1 cellular context compared by ENCODE assay signal in the genomic region with DNA sequence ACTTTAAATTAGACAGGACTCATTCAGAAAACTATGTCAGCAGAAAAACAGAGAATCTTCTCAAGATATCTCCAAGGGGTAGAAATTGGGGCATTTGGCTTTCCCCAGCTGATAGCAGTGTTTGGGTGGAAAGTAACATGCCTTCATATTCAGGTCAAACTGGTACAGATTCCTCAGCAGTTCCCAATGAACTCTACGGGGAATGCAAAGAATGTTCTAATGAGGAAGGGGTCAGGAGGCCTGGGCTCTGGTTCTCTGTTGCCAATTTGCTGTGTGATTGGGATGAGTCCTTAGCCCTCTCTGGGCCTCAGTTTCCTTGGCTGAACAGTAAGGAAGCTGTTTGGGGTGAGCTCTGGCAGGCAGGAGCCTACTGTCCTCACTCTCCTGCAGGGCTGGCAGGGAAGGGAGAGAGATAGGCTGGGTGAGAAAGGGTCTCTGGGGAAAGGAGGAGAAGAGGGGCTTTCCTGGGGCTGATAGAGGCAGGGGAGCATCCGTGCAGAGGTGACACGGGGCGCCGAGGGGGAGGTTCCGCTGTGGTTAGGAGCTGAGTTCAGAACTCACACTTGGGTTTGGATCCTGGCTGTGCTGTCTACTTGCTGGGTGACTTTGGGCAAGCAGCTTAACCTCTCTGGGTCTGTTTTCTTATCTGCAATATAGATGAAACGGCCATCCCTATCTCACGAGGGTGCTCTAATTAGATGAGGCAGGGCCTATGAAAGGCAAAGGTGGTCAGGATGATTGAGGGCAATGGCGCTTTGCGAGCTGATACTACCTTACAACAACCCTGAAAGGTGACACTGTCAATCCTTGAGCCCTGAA.
TF ChIP-seq lines count a peak whose summit lies in the region.

No MANE protein-coding gene starts in this region.

TF ChIP-seq in HepG2, 621 proteins besides CTCF, POLR2A, EP300 and RAD21:
- TF ChIP-seq, protein P1, sequence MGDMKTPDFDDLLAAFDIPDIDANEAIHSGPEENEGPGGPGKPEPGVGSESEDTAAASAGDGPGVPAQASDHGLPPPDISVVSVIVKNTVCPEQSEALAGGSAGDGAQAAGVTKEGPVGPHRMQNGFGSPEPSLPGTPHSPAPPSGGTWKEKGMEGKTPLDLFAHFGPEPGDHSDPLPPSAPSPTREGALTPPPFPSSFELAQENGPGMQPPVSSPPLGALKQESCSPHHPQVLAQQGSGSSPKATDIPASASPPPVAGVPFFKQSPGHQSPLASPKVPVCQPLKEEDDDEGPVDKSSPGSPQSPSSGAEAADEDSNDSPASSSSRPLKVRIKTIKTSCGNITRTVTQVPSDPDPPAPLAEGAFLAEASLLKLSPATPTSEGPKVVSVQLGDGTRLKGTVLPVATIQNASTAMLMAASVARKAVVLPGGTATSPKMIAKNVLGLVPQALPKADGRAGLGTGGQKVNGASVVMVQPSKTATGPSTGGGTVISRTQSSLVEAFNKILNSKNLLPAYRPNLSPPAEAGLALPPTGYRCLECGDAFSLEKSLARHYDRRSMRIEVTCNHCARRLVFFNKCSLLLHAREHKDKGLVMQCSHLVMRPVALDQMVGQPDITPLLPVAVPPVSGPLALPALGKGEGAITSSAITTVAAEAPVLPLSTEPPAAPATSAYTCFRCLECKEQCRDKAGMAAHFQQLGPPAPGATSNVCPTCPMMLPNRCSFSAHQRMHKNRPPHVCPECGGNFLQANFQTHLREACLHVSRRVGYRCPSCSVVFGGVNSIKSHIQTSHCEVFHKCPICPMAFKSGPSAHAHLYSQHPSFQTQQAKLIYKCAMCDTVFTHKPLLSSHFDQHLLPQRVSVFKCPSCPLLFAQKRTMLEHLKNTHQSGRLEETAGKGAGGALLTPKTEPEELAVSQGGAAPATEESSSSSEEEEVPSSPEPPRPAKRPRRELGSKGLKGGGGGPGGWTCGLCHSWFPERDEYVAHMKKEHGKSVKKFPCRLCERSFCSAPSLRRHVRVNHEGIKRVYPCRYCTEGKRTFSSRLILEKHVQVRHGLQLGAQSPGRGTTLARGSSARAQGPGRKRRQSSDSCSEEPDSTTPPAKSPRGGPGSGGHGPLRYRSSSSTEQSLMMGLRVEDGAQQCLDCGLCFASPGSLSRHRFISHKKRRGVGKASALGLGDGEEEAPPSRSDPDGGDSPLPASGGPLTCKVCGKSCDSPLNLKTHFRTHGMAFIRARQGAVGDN (CRISPR knock-in tag; IDR thresholded peaks at IDR 0.05): no peak
- TF ChIP-seq SP2 (CRISPR knock-in tag; IDR thresholded peaks at IDR 0.05): no peak
- no peak for TF ChIP-seq POGZ (CRISPR knock-in tag; IDR thresholded peaks at IDR 0.05)
- TF ChIP-seq RBFOX2 (IDR thresholded peaks at IDR 0.05; ENCODE audit: low read depth, low read length): no peak
- TF ChIP-seq, protein P2, sequence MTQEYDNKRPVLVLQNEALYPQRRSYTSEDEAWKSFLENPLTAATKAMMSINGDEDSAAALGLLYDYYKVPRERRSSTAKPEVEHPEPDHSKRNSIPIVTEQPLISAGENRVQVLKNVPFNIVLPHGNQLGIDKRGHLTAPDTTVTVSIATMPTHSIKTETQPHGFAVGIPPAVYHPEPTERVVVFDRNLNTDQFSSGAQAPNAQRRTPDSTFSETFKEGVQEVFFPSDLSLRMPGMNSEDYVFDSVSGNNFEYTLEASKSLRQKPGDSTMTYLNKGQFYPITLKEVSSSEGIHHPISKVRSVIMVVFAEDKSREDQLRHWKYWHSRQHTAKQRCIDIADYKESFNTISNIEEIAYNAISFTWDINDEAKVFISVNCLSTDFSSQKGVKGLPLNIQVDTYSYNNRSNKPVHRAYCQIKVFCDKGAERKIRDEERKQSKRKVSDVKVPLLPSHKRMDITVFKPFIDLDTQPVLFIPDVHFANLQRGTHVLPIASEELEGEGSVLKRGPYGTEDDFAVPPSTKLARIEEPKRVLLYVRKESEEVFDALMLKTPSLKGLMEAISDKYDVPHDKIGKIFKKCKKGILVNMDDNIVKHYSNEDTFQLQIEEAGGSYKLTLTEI (CRISPR knock-in tag; conservative IDR thresholded peaks at IDR 0.05): no peak
- TF ChIP-seq ZNF101 (CRISPR knock-in tag; IDR thresholded peaks at IDR 0.05; ENCODE audit: borderline replicate concordance, low read depth): no peak
- TF ChIP-seq, protein P3, sequence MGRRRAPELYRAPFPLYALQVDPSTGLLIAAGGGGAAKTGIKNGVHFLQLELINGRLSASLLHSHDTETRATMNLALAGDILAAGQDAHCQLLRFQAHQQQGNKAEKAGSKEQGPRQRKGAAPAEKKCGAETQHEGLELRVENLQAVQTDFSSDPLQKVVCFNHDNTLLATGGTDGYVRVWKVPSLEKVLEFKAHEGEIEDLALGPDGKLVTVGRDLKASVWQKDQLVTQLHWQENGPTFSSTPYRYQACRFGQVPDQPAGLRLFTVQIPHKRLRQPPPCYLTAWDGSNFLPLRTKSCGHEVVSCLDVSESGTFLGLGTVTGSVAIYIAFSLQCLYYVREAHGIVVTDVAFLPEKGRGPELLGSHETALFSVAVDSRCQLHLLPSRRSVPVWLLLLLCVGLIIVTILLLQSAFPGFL (CRISPR knock-in tag; IDR thresholded peaks at IDR 0.05): no peak
- no peak for TF ChIP-seq ZMYM2 (CRISPR knock-in tag; IDR thresholded peaks at IDR 0.05)
- TF ChIP-seq MAZ (IDR thresholded peaks at IDR 0.05; ENCODE audit: borderline replicate concordance, low read depth, low read length): no peak
- TF ChIP-seq MAZ (CRISPR knock-in tag; IDR thresholded peaks at IDR 0.05; ENCODE audit: low read depth): no peak
- TF ChIP-seq CEBPB (IDR thresholded peaks at IDR 0.05; ENCODE audit: borderline replicate concordance, low read depth, low read length): no peak
- TF ChIP-seq ATF7 (IDR thresholded peaks at IDR 0.05): no peak
- no peak; the same call in 1 of the 2 replicates for TF ChIP-seq ATF7 (CRISPR knock-in tag; IDR thresholded peaks at IDR 0.05)
- no peak for TF ChIP-seq ZNF782 (CRISPR knock-in tag; IDR thresholded peaks at IDR 0.05; ENCODE audit: borderline replicate concordance)
- TF ChIP-seq ZNF768 (CRISPR knock-in tag; IDR thresholded peaks at IDR 0.05): peak; percentile 97
- TF ChIP-seq TEAD3 (CRISPR knock-in tag; optimal IDR thresholded peaks at IDR 0.05; ENCODE audit: borderline replicate concordance): peak; percentile 87
- no peak for TF ChIP-seq TAF15 (IDR thresholded peaks at IDR 0.05; ENCODE audit: low read depth, low read length, poor library complexity, severe bottlenecking)
- TF ChIP-seq, protein P4, sequence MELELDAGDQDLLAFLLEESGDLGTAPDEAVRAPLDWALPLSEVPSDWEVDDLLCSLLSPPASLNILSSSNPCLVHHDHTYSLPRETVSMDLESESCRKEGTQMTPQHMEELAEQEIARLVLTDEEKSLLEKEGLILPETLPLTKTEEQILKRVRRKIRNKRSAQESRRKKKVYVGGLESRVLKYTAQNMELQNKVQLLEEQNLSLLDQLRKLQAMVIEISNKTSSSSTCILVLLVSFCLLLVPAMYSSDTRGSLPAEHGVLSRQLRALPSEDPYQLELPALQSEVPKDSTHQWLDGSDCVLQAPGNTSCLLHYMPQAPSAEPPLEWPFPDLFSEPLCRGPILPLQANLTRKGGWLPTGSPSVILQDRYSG (CRISPR knock-in tag; IDR thresholded peaks at IDR 0.05): no peak
- peak; percentile 48 for TF ChIP-seq ZMYM3 (CRISPR knock-in tag; IDR thresholded peaks at IDR 0.05)
TF ChIP-seq in HepG2: peak in this region for 3.
